ENCODE assay signal across 1 cellular context in genomic region chr3:194871143-194871863, GRCh38.
TF ChIP-seq lines count a peak whose summit lies in the region.

No MANE protein-coding gene starts in this region.

TF ChIP-seq in GM23338, 12 proteins besides CTCF, POLR2A, EP300 and RAD21 (continued from another document):
- TF ChIP-seq REST (IDR thresholded peaks at IDR 0.05; ENCODE audit: unreplicated experiment) (no peak), ZNF114 (CRISPR knock-in tag; IDR thresholded peaks at IDR 0.05) (no peak)
